25 cellular contexts compared by ENCODE assay signal in the genomic region with DNA sequence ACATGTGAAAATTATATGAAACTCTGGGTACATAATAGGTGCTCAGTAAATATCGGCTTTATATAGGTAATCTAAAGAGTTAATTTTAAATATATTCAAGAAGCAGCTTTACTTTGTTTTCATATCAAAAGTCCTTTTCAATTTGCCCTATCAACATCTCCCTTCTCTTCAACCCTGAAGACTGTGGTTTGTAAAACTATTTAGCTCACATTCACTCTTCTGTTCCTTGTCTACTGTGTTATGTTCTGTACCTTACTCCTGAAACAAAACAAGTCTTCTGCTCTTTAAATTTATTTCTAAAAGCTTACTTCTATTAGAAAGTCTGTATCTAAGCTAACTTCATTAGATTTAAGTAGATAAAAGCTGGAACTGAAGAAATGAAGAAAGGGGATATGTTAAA.
"Had no signal": no experiment of that assay in that cellular context is flagged by ENCODE, and none has a peak within 500 bp of the region (broad histone marks: within the 10 kb centered on the region; RNA-seq: fewer than 3 reads in every experiment).

No MANE protein-coding gene starts in this region.

- H3K9ac ChIP-seq: neural progenitor cell had no signal

- H3K4me2 ChIP-seq: neural progenitor cell had no signal

- DNase-seq: activated CD4-positive, alpha-beta T cell treated with anti-CD3 and anti-CD28 coated beads, Interleukin-2, amount 50 U/mL, for 4 hours; activated CD8-positive, alpha-beta memory T cell treated with anti-CD3 and anti-CD28 coated beads for 24 hours; activated CD8-positive, alpha-beta memory T cell treated with anti-CD3 and anti-CD28 coated beads, Interleukin-2, amount 50 U/mL, for 4 hours; activated naive CD4-positive, alpha-beta T cell; activated T-cell treated with anti-CD3 and anti-CD28 coated beads, Interleukin-2, amount 50 U/mL, for 24 hours; amniotic stem cell; body of pancreas; effector CD4-positive, alpha-beta T cell; foreskin fibroblast; immature natural killer cell; left ventricle myocardium inferior; naive thymus-derived CD8-positive, alpha-beta T cell; stimulated activated CD4-positive, alpha-beta T cell treated with anti-CD3 and anti-CD28 coated beads, Interleukin-1b, Interleukin-23, amount 100 ng/mL, for 48 hours; stimulated activated naive CD8-positive, alpha-beta T cell treated with anti-CD3 and anti-CD28 coated beads, Interleukin-15, amount 100 ng/mL, for 72 hours; T-helper 1 cell; T-helper 9 cell; tibial artery had no signal

- H3K36me3 Mint-ChIP-seq: activated naive CD8-positive, alpha-beta T cell; immature natural killer cell; WTC11 had no signal

- H3K27me3 ChIP-seq: body of pancreas, cardiac muscle cell, neural progenitor cell, tibial artery had no signal

- H3K4me3 ChIP-seq: body of pancreas, cardiac muscle cell, left ventricle myocardium inferior, neural progenitor cell, tibial artery had no signal

- H3K27ac Mint-ChIP-seq: activated naive CD8-positive, alpha-beta T cell; activated T-helper 2 cell treated with anti-CD3 and anti-CD28 coated beads, Interferon-gamma antibody, Interleukin-2, Interleukin-4, amounts not matched to agents 10 μg/mL and 5 μg/mL and 100 μg/mL, durations not matched to agents 14 hours and 24 hours and 36 hours; dendritic cell treated with granulocyte-macrophage colony-stimulating factor and Interleukin-4, amounts not matched to agents 40 ng/mL and 50 ng/mL, for 4 days; naive thymus-derived CD8-positive, alpha-beta T cell; neural progenitor cell; progenitor cell of endocrine pancreas; WTC11 had no signal

- H3K27me3 Mint-ChIP-seq: activated naive CD8-positive, alpha-beta T cell; activated T-cell treated with anti-CD3 and anti-CD28 coated beads, Interleukin-2, amount 50 U/mL, for 24 hours; dendritic cell treated with granulocyte-macrophage colony-stimulating factor and Interleukin-4, amounts not matched to agents 40 ng/mL and 50 ng/mL, for 4 days; progenitor cell of endocrine pancreas; stimulated activated naive CD8-positive, alpha-beta T cell treated with anti-CD3 and anti-CD28 coated beads, Interleukin-15, amount 100 ng/mL, for 72 hours had no signal

- H3K9me3 Mint-ChIP-seq: activated T-cell treated with anti-CD3 and anti-CD28 coated beads, Interleukin-2, amount 50 U/mL, for 24 hours; activated T-helper 2 cell treated with anti-CD3 and anti-CD28 coated beads, Interferon-gamma antibody, Interleukin-2, Interleukin-4, amounts not matched to agents 10 μg/mL and 5 μg/mL and 100 μg/mL, durations not matched to agents 14 hours and 24 hours and 36 hours; dendritic cell treated with granulocyte-macrophage colony-stimulating factor and Interleukin-4, amounts not matched to agents 40 ng/mL and 50 ng/mL, for 4 days; immature natural killer cell; neural progenitor cell; stimulated activated naive CD8-positive, alpha-beta T cell treated with anti-CD3 and anti-CD28 coated beads, Interleukin-15, amount 100 ng/mL, for 72 hours; WTC11 had no signal

- H3K4me1 ChIP-seq: body of pancreas, left ventricle myocardium inferior, neural progenitor cell, tibial artery had no signal

- H3K4me3 Mint-ChIP-seq: activated naive CD8-positive, alpha-beta T cell; activated T-cell treated with anti-CD3 and anti-CD28 coated beads, Interleukin-2, amount 50 U/mL, for 24 hours; dendritic cell treated with granulocyte-macrophage colony-stimulating factor and Interleukin-4, amounts not matched to agents 40 ng/mL and 50 ng/mL, for 4 days; immature natural killer cell; naive thymus-derived CD8-positive, alpha-beta T cell; neural progenitor cell; stimulated activated effector memory CD8-positive, alpha-beta T cell treated with anti-CD3 and anti-CD28 coated beads, Interleukin-12 subunit alpha, Interleukin-12 subunit beta, amount 100 ng/mL, for 72 hours; WTC11 had no signal

- H3K9me3 ChIP-seq: body of pancreas, left ventricle myocardium inferior, tibial artery had no signal

- ATAC-seq: body of pancreas; naive thymus-derived CD8-positive, alpha-beta T cell; WTC11 had no signal

- H3K36me3 ChIP-seq: cardiac muscle cell, left ventricle myocardium inferior, neural progenitor cell, tibial artery had no signal

- H3K27ac ChIP-seq: body of pancreas, cardiac muscle cell, left ventricle myocardium inferior, neural progenitor cell, tibial artery had no signal

- H2AFZ ChIP-seq: neural progenitor cell had no signal
